In genomic region chrX:103831342-103831802, GRCh38 we compare ENCODE assay signal across 10 cellular contexts. TPM values are rescaled to one million over a fixed set of nuclear protein-coding genes. Genes with fewer than 3 reads are reported as not detected.
DNase-seq lines count a peak whose midpoint lies in the region; ATAC-seq and TF ChIP-seq lines count a peak whose summit lies in the region.
"Had no signal": no experiment of that assay in that cellular context is flagged by ENCODE, and none has a peak within 500 bp of the region (broad histone marks: within the 10 kb centered on the region; RNA-seq: fewer than 3 reads in every experiment).

No MANE protein-coding gene starts in this region.

- TF ChIP-seq POLR2A in right lobe of liver (IDR thresholded peaks at IDR 0.05), result no peak

- H3K36me3 Mint-ChIP-seq in CD14-positive monocyte, result no peaks in the 10 kb centered on the region
- H3K36me3 Mint-ChIP-seq in MCF 10A (ENCODE audit: insufficient read depth, unreplicated experiment), result no peaks in the 10 kb centered on the region

- no peaks in the 10 kb centered on the region for H3K9me2 ChIP-seq in Loucy (replicated peaks; ENCODE audit: low read depth, low read length)

- H3K4me1 ChIP-seq in Loucy (ENCODE audit: insufficient read depth, low read length, poor library complexity, severe bottlenecking) (no peaks in the 10 kb centered on the region), right lobe of liver (no peaks in the 10 kb centered on the region), thymus (ENCODE audit: control insufficient read depth, insufficient read depth, low read length) (no peaks in the 10 kb centered on the region)

- H3K9me3 ChIP-seq in Loucy (ENCODE audit: insufficient read depth, low read depth, low read length) (no peaks in the 10 kb centered on the region), right lobe of liver (no peaks in the 10 kb centered on the region), thymus (ENCODE audit: control insufficient read depth) (no peaks in the 10 kb centered on the region)

- TF ChIP-seq CTCF in CD14-positive monocyte (IDR thresholded peaks at IDR 0.05), result no peak
- TF ChIP-seq CTCF in Loucy (conservative IDR thresholded peaks at IDR 0.05; ENCODE audit: low read length), result no peak
- TF ChIP-seq CTCF in MCF 10A (IDR thresholded peaks at IDR 0.05; ENCODE audit: unreplicated experiment), result no peak
- no peak for TF ChIP-seq CTCF in right lobe of liver (IDR thresholded peaks at IDR 0.05)

- H3K4me1 Mint-ChIP-seq in CD14-positive monocyte, result peaks cover 6% of the 10 kb centered on the region
- peaks cover 5% of the 10 kb centered on the region for H3K4me1 Mint-ChIP-seq in MCF 10A (ENCODE audit: insufficient read depth, unreplicated experiment)

- BruUV-seq in MCF 10A (replicated peaks; lab: Mats Ljungman, UMichigan), result no TSS peak

- peak; percentile 83 for ATAC-seq in GM19025 (IDR thresholded peaks at IDR 0.05; ENCODE audit: low read depth, unreplicated experiment)
- no peak for ATAC-seq in right lobe of liver

- H3K79me2 ChIP-seq in Loucy (ENCODE audit: insufficient read depth, low read length), result no peaks in the 10 kb centered on the region

- H3K27me3 Mint-ChIP-seq in CD14-positive monocyte (ENCODE audit: low read depth in 3 of 3) (peaks cover 3 to 21% (median 7%) of the 10 kb centered on the region in 3 donors), MCF 10A (ENCODE audit: insufficient read depth, unreplicated experiment) (peaks cover 74% of the 10 kb centered on the region)

- WGBS in right lobe of liver (ENCODE audit: insufficient coverage, low coverage, low lambda C conversion rate, missing lambda C conversion rate), result 17% methylated on average over 8 of the region's 11 CpGs
- 33% methylated on average over 11 of the region's 11 CpGs for WGBS in thymus

- no peaks in the 10 kb centered on the region for H4K20me1 ChIP-seq in Loucy (ENCODE audit: insufficient read depth, low read length, poor library complexity, severe bottlenecking)

- CTCF ChIA-PET in MCF 10A (lab: Yijun Ruan, JAX), result interaction anchor here (0.6 to 2.5 kb wide), 4 partner anchors 14 to 885 kb away, joined by 3 to 17 read pairs (median 3); no protein-coding TSS in a partner anchor

- peak overlapping the region; percentile 80 for H3K4me3 ChIP-seq in Loucy (ENCODE audit: low read length, poor library complexity, severe bottlenecking)
- peak overlapping the region; percentile 25 to 50 (median 35) for H3K4me3 ChIP-seq in right lobe of liver
- peak overlapping the region; percentile 65 for H3K4me3 ChIP-seq in thymus (ENCODE audit: low read length)

- H3F3A ChIP-seq in Loucy (ENCODE audit: low read depth), result no peaks in the 10 kb centered on the region

- intact Hi-C loops in CD14-positive monocyte (cut with micrococcal nuclease), result no loop called here
- intact Hi-C loops in MCF 10A (cut with micrococcal nuclease), result no loop called here
- intact Hi-C loops in right lobe of liver (cut with DNase I), result no loop called here

- peak overlapping the region; percentile 92 for H2AFZ ChIP-seq in Loucy (ENCODE audit: low read length)

- peak overlapping the region; percentile 79 for H3K4me2 ChIP-seq in Loucy (ENCODE audit: low read depth, low read length, poor library complexity, severe bottlenecking)

- H3K9me3 Mint-ChIP-seq in CD14-positive monocyte (peaks cover 0 to 3% (median 0%) of the 10 kb centered on the region in 7 donors), MCF 10A (ENCODE audit: unreplicated experiment) (no peaks in the 10 kb centered on the region)

- H3K36me3 ChIP-seq in Loucy (ENCODE audit: insufficient read depth, low read length), result no peaks in the 10 kb centered on the region
- H3K36me3 ChIP-seq in right lobe of liver, result no peaks in the 10 kb centered on the region
- H3K36me3 ChIP-seq in thymus (ENCODE audit: control insufficient read depth, insufficient read depth), result no peaks in the 10 kb centered on the region

- H3K9ac ChIP-seq in Loucy (ENCODE audit: low read depth, low read length, poor library complexity, severe bottlenecking), result peak overlapping the region; percentile 66

- H3K4me3 Mint-ChIP-seq in CD14-positive monocyte, result peak overlapping the region; percentile 82 to 88
- H3K4me3 Mint-ChIP-seq in MCF 10A (ENCODE audit: unreplicated experiment), result peak overlapping the region; percentile 83

- POLR2A ChIA-PET in MCF 10A (lab: Yijun Ruan, JAX), result interaction anchor here (0.7 to 1.3 kb wide), 2 partner anchors 201 to 298 kb away, joined by 3 to 4 read pairs; no protein-coding TSS in a partner anchor

- no peak overlapping the region for H3K27ac ChIP-seq in right lobe of liver
- H3K27ac ChIP-seq in thymus (ENCODE audit: low read depth), result no peak overlapping the region

- no peak for DNase-seq in CD14-positive monocyte (ENCODE audit: low spot score)
- peak; percentile 53 for DNase-seq in MCF 10A (ENCODE audit: unreplicated experiment)
- peak in 1 of 3 donors; percentile 66 for DNase-seq in right lobe of liver
- DNase-seq in ecto neural progenitor cell (ENCODE audit: low spot score), result no peak
- DNase-seq in NCI-H146 treated with DMSO at 0.1 percent for 48 hours (lab: John Stamatoyannopoulos, UW; ENCODE audit: unreplicated experiment), result no peak

- H3K27ac Mint-ChIP-seq in CD14-positive monocyte (no peak overlapping the region), MCF 10A (ENCODE audit: low read depth, unreplicated experiment) (no peak overlapping the region)

- no peaks in the 10 kb centered on the region for H3K27me3 ChIP-seq in Loucy (ENCODE audit: insufficient read depth, low read length, poor library complexity, severe bottlenecking)
- no peaks in the 10 kb centered on the region for H3K27me3 ChIP-seq in right lobe of liver
- H3K27me3 ChIP-seq in thymus (ENCODE audit: control insufficient read depth, insufficient read depth), result no peaks in the 10 kb centered on the region

RNA-seq across cellular contexts. Expression of gene RAB9B, which starts 0.7 kb away (rescaled TPM):
- polyA plus RNA-seq in CD14-positive monocyte (under 1 TPM in 1 of 2 donors, not detected in 1; 0.08 TPM), thymus (1.3 TPM)
- total RNA-seq in MCF 10A (2022) (0.07 TPM in 1 of 2 replicates, not detected in the other), right lobe of liver (under 1 TPM in 5 of 6 experiments, not detected in 1; 0.05 to 0.25 (median 0.12) TPM)

RNA-seq across cellular contexts. Expression of gene PLP1, which starts 54.7 kb away (rescaled TPM):
- polyA plus RNA-seq in CD14-positive monocyte (not detected), thymus (4.2 TPM)
- total RNA-seq in MCF 10A (2022) (not detected in 2 replicates), right lobe of liver (under 1 TPM in 4 of 6 experiments, not detected in 2; 0.24 to 0.75 (median 0.61) TPM)
- total RNA-seq: M059J, pulmonary artery endothelial cell had no signal
